In the genomic region with DNA sequence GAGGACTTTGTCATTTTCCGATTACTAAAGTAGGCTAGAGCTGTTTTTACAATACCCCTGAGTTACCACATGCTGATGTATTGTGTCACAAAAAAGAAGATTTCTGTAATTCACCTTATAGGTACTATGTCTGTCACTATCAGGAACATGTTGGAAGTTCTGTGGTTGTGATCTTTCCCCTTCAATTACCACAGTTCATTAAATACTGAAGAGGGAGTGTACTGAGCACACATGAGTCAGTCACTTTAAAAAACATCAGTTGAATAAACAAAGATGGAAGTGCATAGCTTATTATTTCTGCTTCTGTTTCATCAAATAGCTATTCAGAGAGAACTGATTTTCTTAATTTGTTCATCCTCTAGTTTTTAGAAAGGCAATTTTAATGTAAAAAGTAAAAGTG, we compare ENCODE assay signal across 1 cellular context.
TF ChIP-seq lines count a peak whose summit lies in the region.

No MANE protein-coding gene starts in this region.

TF ChIP-seq in HepG2, 621 proteins besides CTCF, POLR2A, EP300 and RAD21:
- TF ChIP-seq NFRKB (IDR thresholded peaks at IDR 0.05) (no peak), ZFP1 (CRISPR knock-in tag; IDR thresholded peaks at IDR 0.05) (no peak), MIER2 (CRISPR knock-in tag; IDR thresholded peaks at IDR 0.05) (no peak), NRL (CRISPR knock-in tag; IDR thresholded peaks at IDR 0.05; ENCODE audit: borderline replicate concordance) (no peak), ZNF850 (CRISPR knock-in tag; conservative IDR thresholded peaks at IDR 0.05) (no peak), ZNF777 (CRISPR knock-in tag; IDR thresholded peaks at IDR 0.05) (no peak), ZNF501 (CRISPR knock-in tag; IDR thresholded peaks at IDR 0.05) (no peak), ZNF562 (CRISPR knock-in tag; IDR thresholded peaks at IDR 0.05; ENCODE audit: borderline replicate concordance) (no peak), ZNF264 (CRISPR knock-in tag; IDR thresholded peaks at IDR 0.05) (no peak), ZFY (CRISPR knock-in tag; IDR thresholded peaks at IDR 0.05) (no peak), PREB (CRISPR knock-in tag; IDR thresholded peaks at IDR 0.05) (no peak), ZNF101 (CRISPR knock-in tag; IDR thresholded peaks at IDR 0.05; ENCODE audit: borderline replicate concordance, low read depth) (no peak)
